Comparison of ENCODE assay signal across 27 cellular contexts in genomic region chr9:32045513-32045912, GRCh38.
DNase-seq lines count a peak whose midpoint lies in the region; TF ChIP-seq lines count a peak whose summit lies in the region.
"Had no signal": no experiment of that assay in that cellular context is flagged by ENCODE, and none has a peak within 500 bp of the region (broad histone marks: within the 10 kb centered on the region; RNA-seq: fewer than 3 reads in every experiment).

No MANE protein-coding gene starts in this region.

- DNase-seq in SHP77 treated with DMSO at 0.1 percent for 48 hours (lab: John Stamatoyannopoulos, UW), result no peak
- DNase-seq: 8988T; ACHN; AML-193; BE2C; C1 segment of cervical spinal cord; Caco-2; Calu3; CD4-positive, alpha-beta memory T cell; CD4-positive, alpha-beta T cell; CD4-positive, CD25-positive, alpha-beta regulatory T cell; CD8-positive, alpha-beta memory T cell; CD8-positive, alpha-beta T cell; COR-L47; DMS 273 treated with DMSO at 0.1 percent for 48 hours; DMS153; DMS53; DMS79; DMS79 treated with DMSO at 0.1 percent for 48 hours; DND-41; EL had no signal

- no peaks in the 10 kb centered on the region for H3K36me3 ChIP-seq in neural cell (ENCODE audit: insufficient read depth, low read length)
- H3K36me3 ChIP-seq: BE2C; BLaER1; BLaER1 treated with 17β-estradiol and CSF1 and Interleukin-3, amounts not matched to agents 10 nM and 100 nM had no signal

- H3K9me2 ChIP-seq in neural cell (ENCODE audit: insufficient read depth, low read length), result no peaks in the 10 kb centered on the region

- H2AFZ ChIP-seq in neural cell (ENCODE audit: low read depth, low read length), result no peak overlapping the region

- peak overlapping the region; percentile 4 for H3K27ac ChIP-seq in neural cell (ENCODE audit: low read length)
- H3K27ac ChIP-seq: 22Rv1; A549; BLaER1; BLaER1 treated with 17β-estradiol and CSF1 and Interleukin-3, amounts not matched to agents 10 nM and 100 nM; C4-2B had no signal

- peak; percentile 90 for TF ChIP-seq EP300 in neural cell (conservative IDR thresholded peaks at IDR 0.05; ENCODE audit: poor library complexity, severe bottlenecking)

- no peaks in the 10 kb centered on the region for H3K27me3 ChIP-seq in neural cell (ENCODE audit: insufficient read depth, low read depth, low read length)
- H3K27me3 ChIP-seq: BE2C; BLaER1; BLaER1 treated with 17β-estradiol and CSF1 and Interleukin-3, amounts not matched to agents 10 nM and 100 nM had no signal

- H3F3A ChIP-seq in neural cell (ENCODE audit: insufficient read depth, low read length, poor library complexity, severe bottlenecking), result no peaks in the 10 kb centered on the region

- H4K20me1 ChIP-seq in neural cell (ENCODE audit: insufficient read depth), result no peaks in the 10 kb centered on the region
- H4K20me1 ChIP-seq: BLaER1; BLaER1 treated with 17β-estradiol and CSF1 and Interleukin-3, amounts not matched to agents 10 nM and 100 nM had no signal

- no peak overlapping the region for H3K4me3 ChIP-seq in neural cell (ENCODE audit: low read length)
- H3K4me3 ChIP-seq: A549; BLaER1; BLaER1 treated with 17β-estradiol and CSF1 and Interleukin-3, amounts not matched to agents 10 nM and 100 nM had no signal

- no peak for TF ChIP-seq RAD21 in neural cell (conservative IDR thresholded peaks at IDR 0.05)

- no peak overlapping the region for H3K4me2 ChIP-seq in neural cell (ENCODE audit: low read length)
- H3K4me2 ChIP-seq: A549; BLaER1; BLaER1 treated with 17β-estradiol and CSF1 and Interleukin-3, amounts not matched to agents 10 nM and 100 nM had no signal

- no peak overlapping the region for H3K9ac ChIP-seq in neural cell (ENCODE audit: low read length)
- H3K9ac ChIP-seq: BLaER1; BLaER1 treated with 17β-estradiol and CSF1 and Interleukin-3, amounts not matched to agents 10 nM and 100 nM had no signal

- TF ChIP-seq CTCF in neural cell (IDR thresholded peaks at IDR 0.05; ENCODE audit: poor library complexity, severe bottlenecking), result no peak

- no peaks in the 10 kb centered on the region for H3K79me2 ChIP-seq in neural cell (replicated peaks; ENCODE audit: insufficient read depth, low read length)

- H3K9me3 ChIP-seq in neural cell (ENCODE audit: low read length), result no peaks in the 10 kb centered on the region
- H3K9me3 ChIP-seq: A549; BE2C; BLaER1; BLaER1 treated with 17β-estradiol and CSF1 and Interleukin-3, amounts not matched to agents 10 nM and 100 nM; Caco-2 had no signal

TF ChIP-seq in neural cell, 6 proteins besides CTCF, POLR2A, EP300 and RAD21:
- TF ChIP-seq POLR2AphosphoS5 (IDR thresholded peaks at IDR 0.05) (peak; percentile 69), SMC3 (conservative IDR thresholded peaks at IDR 0.05; ENCODE audit: poor library complexity) (no peak), MXI1 (conservative IDR thresholded peaks at IDR 0.05; ENCODE audit: poor library complexity, severe bottlenecking) (no peak)
- TF ChIP-seq, protein P1, sequence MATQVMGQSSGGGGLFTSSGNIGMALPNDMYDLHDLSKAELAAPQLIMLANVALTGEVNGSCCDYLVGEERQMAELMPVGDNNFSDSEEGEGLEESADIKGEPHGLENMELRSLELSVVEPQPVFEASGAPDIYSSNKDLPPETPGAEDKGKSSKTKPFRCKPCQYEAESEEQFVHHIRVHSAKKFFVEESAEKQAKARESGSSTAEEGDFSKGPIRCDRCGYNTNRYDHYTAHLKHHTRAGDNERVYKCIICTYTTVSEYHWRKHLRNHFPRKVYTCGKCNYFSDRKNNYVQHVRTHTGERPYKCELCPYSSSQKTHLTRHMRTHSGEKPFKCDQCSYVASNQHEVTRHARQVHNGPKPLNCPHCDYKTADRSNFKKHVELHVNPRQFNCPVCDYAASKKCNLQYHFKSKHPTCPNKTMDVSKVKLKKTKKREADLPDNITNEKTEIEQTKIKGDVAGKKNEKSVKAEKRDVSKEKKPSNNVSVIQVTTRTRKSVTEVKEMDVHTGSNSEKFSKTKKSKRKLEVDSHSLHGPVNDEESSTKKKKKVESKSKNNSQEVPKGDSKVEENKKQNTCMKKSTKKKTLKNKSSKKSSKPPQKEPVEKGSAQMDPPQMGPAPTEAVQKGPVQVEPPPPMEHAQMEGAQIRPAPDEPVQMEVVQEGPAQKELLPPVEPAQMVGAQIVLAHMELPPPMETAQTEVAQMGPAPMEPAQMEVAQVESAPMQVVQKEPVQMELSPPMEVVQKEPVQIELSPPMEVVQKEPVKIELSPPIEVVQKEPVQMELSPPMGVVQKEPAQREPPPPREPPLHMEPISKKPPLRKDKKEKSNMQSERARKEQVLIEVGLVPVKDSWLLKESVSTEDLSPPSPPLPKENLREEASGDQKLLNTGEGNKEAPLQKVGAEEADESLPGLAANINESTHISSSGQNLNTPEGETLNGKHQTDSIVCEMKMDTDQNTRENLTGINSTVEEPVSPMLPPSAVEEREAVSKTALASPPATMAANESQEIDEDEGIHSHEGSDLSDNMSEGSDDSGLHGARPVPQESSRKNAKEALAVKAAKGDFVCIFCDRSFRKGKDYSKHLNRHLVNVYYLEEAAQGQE (IDR thresholded peaks at IDR 0.05; ENCODE audit: borderline replicate concordance), result peak; percentile 79
TF ChIP-seq in neural cell: peak in this region for 2.
